1 cellular context compared by ENCODE assay signal in genomic region chr5:92942762-92943161, GRCh38.
TF ChIP-seq lines count a peak whose summit lies in the region.

No MANE protein-coding gene starts in this region.

TF ChIP-seq in HepG2, 621 proteins besides CTCF, POLR2A, EP300 and RAD21 (continued from another document and continues in another):
- TF ChIP-seq ZNF646 (CRISPR knock-in tag; IDR thresholded peaks at IDR 0.05) (no peak), ZFP36L2 (CRISPR knock-in tag; IDR thresholded peaks at IDR 0.05) (no peak), MTF2 (CRISPR knock-in tag; IDR thresholded peaks at IDR 0.05; ENCODE audit: borderline replicate concordance) (no peak), ZNF770 (CRISPR knock-in tag; IDR thresholded peaks at IDR 0.05) (no peak), AKAP8 (CRISPR knock-in tag; IDR thresholded peaks at IDR 0.05) (no peak), HINFP (CRISPR knock-in tag; IDR thresholded peaks at IDR 0.05; ENCODE audit: low read depth) (no peak), HNRNPUL1 (IDR thresholded peaks at IDR 0.05; ENCODE audit: low read depth, low read length) (no peak), TFE3 (CRISPR knock-in tag; IDR thresholded peaks at IDR 0.05) (no peak), CHD2 (IDR thresholded peaks at IDR 0.05; ENCODE audit: low read depth, low read length) (no peak), MAF1 (CRISPR knock-in tag; IDR thresholded peaks at IDR 0.05; ENCODE audit: borderline replicate concordance) (no peak), PHF5A (CRISPR knock-in tag; IDR thresholded peaks at IDR 0.05; ENCODE audit: low read depth, unreplicated experiment) (no peak), ARID3A (IDR thresholded peaks at IDR 0.05; ENCODE audit: low read depth, low read length) (peak; percentile 32; the same call in 1 of the 2 replicates), ZNF256 (CRISPR knock-in tag; conservative IDR thresholded peaks at IDR 0.05) (no peak), MIER2 (CRISPR knock-in tag; IDR thresholded peaks at IDR 0.05) (no peak), MIER3 (CRISPR knock-in tag; IDR thresholded peaks at IDR 0.05; ENCODE audit: borderline replicate concordance) (peak; percentile 55; the same call in 1 of the 2 replicates), PHF21A (CRISPR knock-in tag; IDR thresholded peaks at IDR 0.05) (no peak), ZBTB4 (CRISPR knock-in tag; IDR thresholded peaks at IDR 0.05; ENCODE audit: borderline replicate concordance) (no peak), TFDP2 (CRISPR knock-in tag; IDR thresholded peaks at IDR 0.05) (no peak), ZNF724P (CRISPR knock-in tag; IDR thresholded peaks at IDR 0.05; ENCODE audit: borderline replicate concordance) (no peak), ZNF839 (CRISPR knock-in tag; IDR thresholded peaks at IDR 0.05; ENCODE audit: borderline replicate concordance) (no peak), ZUFSP (CRISPR knock-in tag; IDR thresholded peaks at IDR 0.05; ENCODE audit: borderline replicate concordance) (no peak), IRF1 (CRISPR knock-in tag; IDR thresholded peaks at IDR 0.05; ENCODE audit: low read depth) (no peak), MEF2D (CRISPR knock-in tag; IDR thresholded peaks at IDR 0.05) (no peak), SYNCRIP (IDR thresholded peaks at IDR 0.05; ENCODE audit: insufficient read depth, low read depth, low read length) (no peak), REST (IDR thresholded peaks at IDR 0.05; ENCODE audit: borderline replicate concordance in 1 of 2, low read depth in 1 of 2, low read length in 2 of 2) (no peak), NFIC (IDR thresholded peaks at IDR 0.05; ENCODE audit: low read length) (peak; percentile 93)
